ENCODE assay signal across 9 cellular contexts in the genomic region with DNA sequence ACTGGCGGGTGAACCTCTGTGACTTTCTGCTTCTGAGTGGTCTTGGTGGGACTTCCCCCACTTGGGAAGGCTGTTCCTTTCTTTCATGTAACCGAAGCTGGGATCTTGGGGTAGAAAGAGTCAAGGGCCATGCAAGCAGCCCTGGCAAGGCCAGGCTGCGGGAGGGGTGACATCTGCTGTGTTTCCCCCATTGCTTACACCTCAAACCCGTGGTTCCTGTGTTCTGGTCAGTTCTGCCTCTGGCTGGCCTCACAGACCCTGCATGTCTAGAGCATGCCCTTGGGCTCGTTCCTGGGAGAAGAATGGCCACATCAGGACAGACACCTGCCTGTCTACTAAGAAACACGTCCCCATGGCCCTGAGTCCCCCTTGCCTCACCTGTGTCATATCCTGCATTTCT.
"Had no signal": no experiment of that assay in that cellular context is flagged by ENCODE, and none has a peak within 500 bp of the region (broad histone marks: within the 10 kb centered on the region; RNA-seq: fewer than 3 reads in every experiment).

No MANE protein-coding gene starts in this region.

- H3K27ac Mint-ChIP-seq: H9 had no signal

- H3K4me1 Mint-ChIP-seq: H9, IgD-negative memory B cell had no signal

- H3K4me3 ChIP-seq: GM23248 had no signal

- H3K4me3 Mint-ChIP-seq: H9, IgD-negative memory B cell had no signal

- DNase-seq: GM23248, GOT3, H9, HCEC 1CT, Karpas-422, KBM-7 had no signal

- H3K27ac ChIP-seq: GM23248, HL-60, KMS-11 had no signal
